11 cellular contexts compared by ENCODE assay signal in the genomic region with DNA sequence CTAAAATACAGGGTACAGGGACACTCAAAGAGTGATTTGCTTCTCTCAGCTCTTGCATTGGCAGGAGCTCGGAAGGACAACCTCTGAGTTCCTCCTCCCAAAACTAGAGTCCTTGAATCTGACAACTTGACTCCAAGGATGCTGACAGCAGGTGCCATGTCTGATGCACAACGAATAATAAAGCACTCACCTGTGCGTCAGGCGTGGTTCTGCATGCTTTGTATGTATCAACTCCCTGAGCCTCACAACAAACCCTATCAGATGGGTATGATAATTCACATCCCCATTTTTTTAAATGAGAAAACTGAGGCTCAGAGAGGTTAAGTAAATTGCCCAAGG. TPM values are rescaled to one million over a fixed set of nuclear protein-coding genes. Genes with fewer than 3 reads are reported as not detected.
A peak's percentile ranks its signal among the peaks of the same experiment; 100 is the strongest.
DNase-seq lines count a peak whose midpoint lies in the region; ATAC-seq, FAIRE-seq and TF ChIP-seq lines count a peak whose summit lies in the region.
"Had no signal": no experiment of that assay in that cellular context is flagged by ENCODE, and none has a peak within 500 bp of the region (broad histone marks: within the 10 kb centered on the region; RNA-seq: fewer than 3 reads in every experiment).

No MANE protein-coding gene starts in this region.

- H3K36me3 ChIP-seq in GM06990 (ENCODE audit: control insufficient read depth, insufficient read depth, low read length) (peaks cover 19% of the 10 kb centered on the region), sigmoid colon (no peaks in the 10 kb centered on the region), testis (ENCODE audit: low read depth, missing control alignments) (no peaks in the 10 kb centered on the region)

- no peak for FAIRE-seq in GM12892 (lab: Jason Lieb, UNC)

- no peak for TF ChIP-seq EP300 in sigmoid colon (IDR thresholded peaks at IDR 0.05)

- intact Hi-C loops in sigmoid colon (cut with DNase I) (no loop called here), testis (cut with DNase I; ENCODE audit: low total_unique reads) (no loop called here)

- no peak for ATAC-seq in HG03521 (IDR thresholded peaks at IDR 0.05; ENCODE audit: unreplicated experiment)
- ATAC-seq in GM21390 (IDR thresholded peaks at IDR 0.05; ENCODE audit: unreplicated experiment), result no peak

- DNase-seq in GM06990 (ENCODE audit: extremely low read depth, insufficient read length), result no peak
- peak; percentile 70 for DNase-seq in NAMALWA (ENCODE audit: low spot score)
- DNase-seq in coronary artery (ENCODE audit: low spot score), result no peak
- no peak for DNase-seq in sigmoid colon
- no peak for DNase-seq in GM12892 (ENCODE audit: insufficient read length)
- no peak for DNase-seq in testis
- DNase-seq: DMS79 treated with DMSO at 0.1 percent for 48 hours had no signal

- TF ChIP-seq POLR2A in sigmoid colon (IDR thresholded peaks at IDR 0.05) (no peak), GM12892 (IDR thresholded peaks at IDR 0.05; ENCODE audit: low read depth, low read length) (no peak; the same call in 1 of the 2 replicates), testis (IDR thresholded peaks at IDR 0.05) (no peak)

- H3K27me3 ChIP-seq in GM06990 (replicated peaks; ENCODE audit: control insufficient read depth, insufficient read depth, low read length), result no peaks in the 10 kb centered on the region
- H3K27me3 ChIP-seq in sigmoid colon, result no peaks in the 10 kb centered on the region
- no peaks in the 10 kb centered on the region for H3K27me3 ChIP-seq in testis

- no peak for TF ChIP-seq CTCF in GM06990 (IDR thresholded peaks at IDR 0.05; ENCODE audit: insufficient read depth, low read length, poor library complexity, severe bottlenecking)
- no peak for TF ChIP-seq CTCF in coronary artery (IDR thresholded peaks at IDR 0.05)
- no peak for TF ChIP-seq CTCF in sigmoid colon (IDR thresholded peaks at IDR 0.05)
- no peak for TF ChIP-seq CTCF in testis (IDR thresholded peaks at IDR 0.05)

- WGBS in sigmoid colon, 2 donors, result 49 to 81% methylated on average over 4 of the region's 4 CpGs
- WGBS in testis, 2 donors, result 85 to 95% methylated on average over 4 of the region's 4 CpGs

- H3K27ac ChIP-seq in coronary artery (peak overlapping the region in 1 of 2 donors; percentile 58), sigmoid colon (peak overlapping the region; percentile 13 to 74 (median 50)), testis (peak overlapping the region in 1 of 2 donors; percentile 36)

- H3K4me1 ChIP-seq in sigmoid colon, result peaks cover 0 to 8% (median 4%) of the 10 kb centered on the region in 4 donors
- no peaks in the 10 kb centered on the region for H3K4me1 ChIP-seq in testis

- H3K4me3 ChIP-seq in GM06990 (replicated peaks; ENCODE audit: low read depth, low read length), result peak overlapping the region; percentile 99
- H3K4me3 ChIP-seq in coronary artery, result peak overlapping the region; percentile 46
- peak overlapping the region in 3 of 4 donors; percentile 12 to 44 (median 18) for H3K4me3 ChIP-seq in sigmoid colon
- no peak overlapping the region for H3K4me3 ChIP-seq in testis

- no peaks in the 10 kb centered on the region for H3K9me3 ChIP-seq in sigmoid colon
- no peaks in the 10 kb centered on the region for H3K9me3 ChIP-seq in testis

RNA-seq across cellular contexts. Expression of gene LAPTM5, which starts 1.4 kb away (rescaled TPM):
- total RNA-seq in sigmoid colon (10 to 100 TPM; 30.2 to 49.6 (median 42.8) TPM), testis (10 to 100 TPM in 1 of 2 donors, 1 to 10 TPM in 1; 2.0 to 16.3 TPM)
- polyA plus RNA-seq in sigmoid colon (100 to 1,000 TPM in 2 of 3 donors, 10 to 100 TPM in 1; 35.4 to 219 (median 132) TPM), testis (ENCODE audit: insufficient read depth, low read depth, low replicate concordance) (46.9 TPM)
- polyA plus RNA-seq in GM12892 (2012; ENCODE audit: missing spikeins), result 808 TPM

RNA-seq across cellular contexts. Expression of gene MATN1, which starts 32.8 kb away (rescaled TPM):
- total RNA-seq in sigmoid colon, result under 1 TPM in 2 of 4 donors, not detected in 2; 0.36 to 0.54 TPM
- polyA plus RNA-seq in sigmoid colon, result under 1 TPM in 1 of 3 donors, not detected in 2; 0.09 TPM
- polyA plus RNA-seq in GM12892 (2012; ENCODE audit: missing spikeins), result 0.30 TPM
- total RNA-seq in testis, result under 1 TPM; 0.55 to 0.62 TPM
- polyA plus RNA-seq in testis (ENCODE audit: insufficient read depth, low read depth, low replicate concordance), result 0.32 TPM
- total RNA-seq: epithelial cell of proximal tubule; T-helper 2 cell treated with Interferon-gamma antibody and Interleukin-4, amounts not matched to agents 100 ng/mL and 5 ng/mL, for 36 hours had no signal

Comparison
In these comparisons a context has a peak if more than half of its experiments do, and no peak if none do; other contexts are left out.
1. H3K4me3 ChIP-seq: peak in GM06990 (single experiment), coronary artery (single experiment) and sigmoid colon (3 of 4); none in testis (0 of 2).